Comparison of ENCODE assay signal across 11 cellular contexts in the genomic region with DNA sequence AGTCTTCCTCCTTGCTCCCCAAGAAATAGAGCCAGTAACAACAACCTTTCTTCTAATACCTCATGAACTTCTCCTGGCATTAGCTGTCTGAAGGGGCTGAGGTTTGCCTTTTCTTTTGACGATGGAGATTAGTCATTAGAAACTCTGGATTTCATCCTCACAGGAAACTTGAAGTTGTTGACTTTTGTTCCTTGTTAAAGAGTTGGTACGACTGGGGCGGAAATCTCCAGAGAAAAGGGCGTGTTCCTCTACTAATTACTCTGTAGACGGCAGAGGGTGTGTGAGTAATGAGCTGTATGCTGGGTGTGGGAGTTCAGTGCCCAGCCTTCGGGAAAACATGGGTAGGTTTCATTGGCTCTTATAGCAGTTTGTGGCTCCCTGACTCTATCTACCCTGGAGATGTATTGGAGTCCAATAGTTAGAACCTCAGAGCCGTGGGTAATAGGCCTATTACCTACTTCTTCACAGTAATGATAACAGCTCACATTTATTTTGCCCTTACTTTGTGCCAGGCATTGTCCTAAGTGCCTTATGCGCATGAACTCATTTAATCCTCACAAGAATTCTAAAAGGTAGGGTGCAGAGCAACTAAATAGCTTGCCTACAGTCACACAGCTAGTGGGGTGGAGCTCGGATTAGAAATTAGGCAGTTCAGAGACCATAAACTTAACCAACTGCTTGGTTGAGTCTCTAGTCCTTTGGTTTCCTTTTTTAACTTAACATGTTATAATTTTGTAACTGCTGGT. TPM values are rescaled to one million over a fixed set of nuclear protein-coding genes. Genes with fewer than 3 reads are reported as not detected.
DNase-seq lines count a peak whose midpoint lies in the region; ATAC-seq and TF ChIP-seq lines count a peak whose summit lies in the region.
"Had no signal": no experiment of that assay in that cellular context is flagged by ENCODE, and none has a peak within 500 bp of the region (broad histone marks: within the 10 kb centered on the region; RNA-seq: fewer than 3 reads in every experiment).

No MANE protein-coding gene starts in this region.

- WGBS in esophagus, 2 donors: 40 to 52% methylated on average over 9 of the region's 9 CpGs
- WGBS in SK-N-SH (ENCODE audit: low lambda C conversion rate): 44% methylated on average over 9 of the region's 9 CpGs

- POLR2A ChIA-PET in SK-N-SH (lab: Yijun Ruan, JAX): no interaction called here

- H3K4me1 ChIP-seq in esophagus (ENCODE audit: control insufficient read depth in 2 of 2, insufficient read depth in 2 of 2, low read length in 1 of 2): peaks cover 0 to 3% of the 10 kb centered on the region in 2 donors
- H3K4me1 ChIP-seq in SK-N-SH (ENCODE audit: control insufficient read depth in 1 of 2, insufficient read depth in 2 of 2, low read depth in 1 of 2, low read length in 1 of 2): no peaks in the 10 kb centered on the region; a peak in 1 of 4 replicates

- H3K9me3 ChIP-seq in esophagus (ENCODE audit: control insufficient read depth in 2 of 2, insufficient read depth in 1 of 2, low read depth in 1 of 2, low read length in 1 of 2): no peaks in the 10 kb centered on the region
- no peaks in the 10 kb centered on the region for H3K9me3 ChIP-seq in SK-N-SH
- H3K9me3 ChIP-seq: tibial nerve had no signal

- H3K36me3 ChIP-seq in esophagus (ENCODE audit: control insufficient read depth in 2 of 2, insufficient read depth in 2 of 2, low read length in 1 of 2) (no peaks in the 10 kb centered on the region), SK-N-SH (replicated peaks in 1 of 2; ENCODE audit: control insufficient read depth in 1 of 2, insufficient read depth in 2 of 2, low read length in 1 of 2) (peaks cover 0 to 2% of the 10 kb centered on the region in 2 experiments)
- H3K36me3 ChIP-seq: tibial nerve had no signal

- H3K79me2 ChIP-seq in SK-N-SH (ENCODE audit: insufficient read depth): no peaks in the 10 kb centered on the region

- H3K4me3 ChIP-seq in AG10803 (ENCODE audit: low read length): no peak overlapping the region
- no peak overlapping the region for H3K4me3 ChIP-seq in esophagus (ENCODE audit: low read depth in 1 of 2, low read length in 2 of 2)
- H3K4me3 ChIP-seq in SK-N-SH (ENCODE audit: low read depth in 2 of 2, low read length in 1 of 2): no peak overlapping the region
- H3K4me3 ChIP-seq: tibial nerve had no signal

- H3K9ac ChIP-seq in SK-N-SH: no peak overlapping the region

- no peaks in the 10 kb centered on the region for H3K9me2 ChIP-seq in SK-N-SH

- H3K36me3 Mint-ChIP-seq in neural crest cell (ENCODE audit: low read depth): peaks cover 2% of the 10 kb centered on the region

- CTCF ChIA-PET in SK-N-SH (lab: Yijun Ruan, JAX): no interaction called here

- H3K27me3 ChIP-seq in esophagus (ENCODE audit: control insufficient read depth in 1 of 2, insufficient read depth in 2 of 2, low read length in 2 of 2) (peaks cover 0 to 5% of the 10 kb centered on the region in 2 donors), SK-N-SH (ENCODE audit: insufficient read depth) (no peaks in the 10 kb centered on the region)

- H3K4me3 Mint-ChIP-seq in neural crest cell: no peak overlapping the region

- H3K4me2 ChIP-seq in SK-N-SH: no peak overlapping the region

- no peak overlapping the region for H2AFZ ChIP-seq in SK-N-SH (ENCODE audit: low read depth)

- H3F3A ChIP-seq in SK-N-SH (replicated peaks; ENCODE audit: insufficient read depth): no peaks in the 10 kb centered on the region

- H3K27ac Mint-ChIP-seq in neural crest cell (ENCODE audit: unreplicated experiment): peak overlapping the region; percentile 19
- H3K27ac Mint-ChIP-seq: activated T-helper 2 cell treated with anti-CD3 and anti-CD28 coated beads, Interferon-gamma antibody, Interleukin-2, Interleukin-4, amounts not matched to agents 10 μg/mL and 5 μg/mL and 100 μg/mL, durations not matched to agents 14 hours and 24 hours and 36 hours had no signal

- H3K27me3 Mint-ChIP-seq in neural crest cell (ENCODE audit: low read depth): no peaks in the 10 kb centered on the region

- H4K20me1 ChIP-seq in SK-N-SH (ENCODE audit: insufficient read depth): no peaks in the 10 kb centered on the region

- DNase-seq in AG10803 (ENCODE audit: low read depth) (peak; percentile 21), NOMO-1 (lab: John Stamatoyannopoulos, UW; ENCODE audit: unreplicated experiment in 2 of 2) (peak; percentile 25 to 38), neural crest cell (ENCODE audit: low read depth, low spot score) (no peak), HK-2 (ENCODE audit: unreplicated experiment) (no peak), GM19238 (ENCODE audit: insufficient read length, low spot score) (no peak), SK-N-SH (no peak)

- no peaks in the 10 kb centered on the region for H3K9me3 Mint-ChIP-seq in neural crest cell
- H3K9me3 Mint-ChIP-seq: activated T-helper 2 cell treated with anti-CD3 and anti-CD28 coated beads, Interferon-gamma antibody, Interleukin-2, Interleukin-4, amounts not matched to agents 10 μg/mL and 5 μg/mL and 100 μg/mL, durations not matched to agents 14 hours and 24 hours and 36 hours had no signal

- TF ChIP-seq CTCF in AG10803 (conservative IDR thresholded peaks at IDR 0.05; ENCODE audit: low read length) (no peak), neural crest cell (conservative IDR thresholded peaks at IDR 0.05) (no peak), SK-N-SH (IDR thresholded peaks at IDR 0.05) (no peak)

- TF ChIP-seq RAD21 in SK-N-SH (IDR thresholded peaks at IDR 0.05; ENCODE audit: low read length): no peak

- peaks cover 24% of the 10 kb centered on the region for H3K4me1 Mint-ChIP-seq in neural crest cell

- ATAC-seq in HG02798 (IDR thresholded peaks at IDR 0.05; ENCODE audit: poor library complexity, unreplicated experiment): no peak

- no peak for TF ChIP-seq EP300 in SK-N-SH (IDR thresholded peaks at IDR 0.05; ENCODE audit: borderline replicate concordance in 1 of 2, low read depth in 1 of 2, low read length in 1 of 2)

- H3K27ac ChIP-seq in esophagus (ENCODE audit: low read depth in 2 of 2, low read length in 1 of 2): peak overlapping the region; percentile 57 to 94
- no peak overlapping the region for H3K27ac ChIP-seq in SK-N-SH (ENCODE audit: low read depth in 2 of 2, low read length in 1 of 2)
- H3K27ac ChIP-seq: VCaP had no signal

TF ChIP-seq in SK-N-SH, 30 proteins besides CTCF, POLR2A, EP300 and RAD21:
- TF ChIP-seq TEAD4 (IDR thresholded peaks at IDR 0.05; ENCODE audit: borderline replicate concordance, insufficient read depth): no peak
- TF ChIP-seq, protein P1, sequence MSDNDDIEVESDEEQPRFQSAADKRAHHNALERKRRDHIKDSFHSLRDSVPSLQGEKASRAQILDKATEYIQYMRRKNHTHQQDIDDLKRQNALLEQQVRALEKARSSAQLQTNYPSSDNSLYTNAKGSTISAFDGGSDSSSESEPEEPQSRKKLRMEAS (IDR thresholded peaks at IDR 0.05; ENCODE audit: low read depth): no peak
- no peak for TF ChIP-seq IRF3 (IDR thresholded peaks at IDR 0.05; ENCODE audit: low read depth, low read length)
- no peak for TF ChIP-seq YY1 (IDR thresholded peaks at IDR 0.05; ENCODE audit: low read depth)
- TF ChIP-seq ELF1 (IDR thresholded peaks at IDR 0.05): no peak
- TF ChIP-seq NFIC (IDR thresholded peaks at IDR 0.05; ENCODE audit: borderline replicate concordance): no peak
- no peak for TF ChIP-seq SMC3 (IDR thresholded peaks at IDR 0.05; ENCODE audit: low read depth, low read length)
- TF ChIP-seq POLR2AphosphoS5 (IDR thresholded peaks at IDR 0.05; ENCODE audit: low read depth, low read length): no peak
- TF ChIP-seq FOXM1 (IDR thresholded peaks at IDR 0.05; ENCODE audit: low read depth): no peak
- TF ChIP-seq EZH2phosphoT487 (IDR thresholded peaks at IDR 0.05; ENCODE audit: borderline replicate concordance, low read depth): no peak
- TF ChIP-seq GATA2 (CRISPR knock-in tag; IDR thresholded peaks at IDR 0.05): no peak
- TF ChIP-seq NRF1 (IDR thresholded peaks at IDR 0.05; ENCODE audit: low read depth, low read length): no peak
- no peak for TF ChIP-seq CHD2 (IDR thresholded peaks at IDR 0.05; ENCODE audit: low read length, partially characterized antibody)
- TF ChIP-seq GABPA (IDR thresholded peaks at IDR 0.05; ENCODE audit: low read depth): no peak
- TF ChIP-seq USF2 (IDR thresholded peaks at IDR 0.05; ENCODE audit: borderline replicate concordance, low read depth, low read length): no peak
- TF ChIP-seq FOXJ3 (CRISPR knock-in tag; IDR thresholded peaks at IDR 0.05): no peak
- TF ChIP-seq RXRA (IDR thresholded peaks at IDR 0.05; ENCODE audit: borderline replicate concordance, low read depth): no peak
- no peak for TF ChIP-seq TCF12 (IDR thresholded peaks at IDR 0.05)
- no peak for TF ChIP-seq FOSL2 (IDR thresholded peaks at IDR 0.05; ENCODE audit: borderline replicate concordance, low read depth)
TF ChIP-seq in SK-N-SH: peak in this region for 0.

RNA-seq across cellular contexts. Expression of gene TMEM164, which starts 23.4 kb away (rescaled TPM):
- polyA plus RNA-seq in esophagus (10 to 100 TPM in 1 of 2 donors, 1 to 10 TPM in 1; 7.1 to 11.9 TPM), SK-N-SH (2012; rRNA removed) (10.8 and 11.9 TPM in 2 replicates)
- total RNA-seq in neural crest cell: 85.3 and 90.2 TPM in 2 replicates
- 7.6 and 10.1 TPM in 2 replicates for polyA plus RNA-seq in SK-N-SH (2012; cell fraction: cytosol; rRNA removed)
- 12.5 and 17.0 TPM in 2 replicates for polyA plus RNA-seq in SK-N-SH (2012; cell fraction: nucleus; rRNA removed)

Comparison
In these comparisons a context has a peak if more than half of its experiments do, and no peak if none do; other contexts are left out.
1. DNase-seq: peak in AG10803 (single experiment) and NOMO-1 (2 of 2); none in neural crest cell (single experiment), HK-2 (single experiment), GM19238 (single experiment) and SK-N-SH (single experiment).
2. H3K27ac ChIP-seq: peak in esophagus (2 of 2); none in SK-N-SH (0 of 2).